9 cellular contexts compared by ENCODE assay signal in the genomic region with DNA sequence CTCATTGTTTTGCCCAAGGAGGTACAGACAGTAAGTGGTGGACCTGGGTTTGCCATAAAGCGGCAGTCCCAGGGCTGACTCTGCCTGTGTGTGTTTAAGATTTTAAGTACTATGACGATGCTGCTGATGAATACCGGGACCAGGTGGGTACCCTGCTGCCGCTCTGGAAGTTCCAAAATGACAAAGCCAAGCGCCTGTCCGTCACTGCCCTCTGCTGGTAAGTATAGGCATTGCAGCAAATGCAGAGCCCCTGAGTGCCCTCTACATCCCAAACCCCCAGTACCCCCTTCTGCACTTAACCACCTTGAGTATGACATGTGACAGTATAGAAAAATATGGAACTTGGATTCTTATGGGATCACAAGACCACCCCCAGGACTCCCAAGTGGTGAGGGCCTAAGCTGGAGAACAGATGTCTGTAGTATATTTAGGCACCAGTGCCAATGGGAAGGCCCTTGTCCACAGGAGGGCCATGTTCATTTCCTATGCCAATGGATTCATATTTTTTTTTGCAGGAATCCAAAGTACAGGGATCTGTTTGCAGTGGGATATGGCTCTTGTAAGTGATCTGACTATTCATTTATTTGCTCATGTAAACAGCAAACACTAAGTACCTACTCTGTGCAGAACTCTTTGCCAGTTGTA. TPM values are rescaled to one million over a fixed set of nuclear protein-coding genes. Genes with fewer than 3 reads are reported as not detected.
DNase-seq lines count a peak whose midpoint lies in the region; ATAC-seq and TF ChIP-seq lines count a peak whose summit lies in the region.
"Had no signal": no experiment of that assay in that cellular context is flagged by ENCODE, and none has a peak within 500 bp of the region (broad histone marks: within the 10 kb centered on the region; RNA-seq: fewer than 3 reads in every experiment).

No MANE protein-coding gene starts in this region.

- H3K18ac ChIP-seq in trophoblast cell (ENCODE audit: low read length), result no peak overlapping the region

- CTCF ChIA-PET in Panc1 (lab: Charles Lee), result interaction anchor here (0.6 to 3.0 kb wide), 6 partner anchors 10 to 97 kb away, joined by 3 to 14 read pairs (median 4); no protein-coding TSS in a partner anchor

- no peak overlapping the region for H3K4me3 ChIP-seq in Panc1 (ENCODE audit: low read depth in 2 of 2, low read length in 2 of 2)
- no peak overlapping the region for H3K4me3 ChIP-seq in fibroblast of villous mesenchyme (ENCODE audit: low read depth, low read length)
- no peak overlapping the region for H3K4me3 ChIP-seq in trophoblast cell (ENCODE audit: low read depth, low read length)
- H3K4me3 ChIP-seq in upper lobe of right lung, result no peak overlapping the region
- H3K4me3 ChIP-seq: SJSA1 had no signal

- intact Hi-C loops in Panc1 (cut with micrococcal nuclease; ENCODE audit: unreplicated experiment) (loop anchor here (1.0 to 2.0 kb wide), 2 partner anchors 63 to 96 kb away; no protein-coding TSS in a partner anchor), upper lobe of right lung (cut with DNase I) (loop anchor here (10.0 kb wide), 1 partner anchor 86 kb away; no protein-coding TSS in a partner anchor)

- no peak overlapping the region for H2AK5ac ChIP-seq in trophoblast cell (ENCODE audit: low read length)

- ATAC-seq in HG03045 (IDR thresholded peaks at IDR 0.05; ENCODE audit: unreplicated experiment) (peak; percentile 52), Panc1 (peak; percentile 80), upper lobe of right lung (peak; percentile 79), GM19324 (IDR thresholded peaks at IDR 0.05; ENCODE audit: low FRiP score, unreplicated experiment) (no peak)

- peak; percentile 99 for TF ChIP-seq CTCF in Panc1 (IDR thresholded peaks at IDR 0.05)
- TF ChIP-seq CTCF in fibroblast of villous mesenchyme (IDR thresholded peaks at IDR 0.05; ENCODE audit: insufficient read depth, low read depth, low read length), result peak; percentile 95
- TF ChIP-seq CTCF in upper lobe of right lung (IDR thresholded peaks at IDR 0.05), result peak; percentile 97

- no peak overlapping the region for H2AFZ ChIP-seq in trophoblast cell (ENCODE audit: insufficient read depth, low read length, poor library complexity)

- H2BK12ac ChIP-seq in trophoblast cell (ENCODE audit: low read length), result no peak overlapping the region

- H3K36me3 ChIP-seq in Panc1 (ENCODE audit: control insufficient read depth, insufficient read depth, low read length) (no peaks in the 10 kb centered on the region), trophoblast cell (ENCODE audit: control insufficient read depth in 1 of 2, insufficient read depth in 2 of 2, low read length in 2 of 2) (no peaks in the 10 kb centered on the region), upper lobe of right lung (no peaks in the 10 kb centered on the region)
- H3K36me3 ChIP-seq: SJSA1 had no signal

- H3K4me1 ChIP-seq in Panc1 (ENCODE audit: control insufficient read depth, insufficient read depth, low read length) (peaks cover 14% of the 10 kb centered on the region), trophoblast cell (ENCODE audit: control insufficient read depth in 1 of 2, insufficient read depth in 2 of 2, low read length in 2 of 2) (no peaks in the 10 kb centered on the region), upper lobe of right lung (peaks cover 7% of the 10 kb centered on the region)
- H3K4me1 ChIP-seq: SJSA1 had no signal

- in situ Hi-C loops in Caki2 (cut with HindIII; ENCODE audit: low pct_unique_long_range_greater_than_20kb, low sequenced_read_pairs), result no loop called here
- in situ Hi-C loops in Panc1 (cut with HindIII; ENCODE audit: low pct_unique_long_range_greater_than_20kb, low sequenced_read_pairs), result no loop called here

- BruUV-seq in Panc1 (replicated peaks; lab: Mats Ljungman, UMichigan), result no TSS peak

- H3K23ac ChIP-seq in trophoblast cell (ENCODE audit: low read length), result no peak overlapping the region

- no peaks in the 10 kb centered on the region for H3K79me2 ChIP-seq in trophoblast cell (ENCODE audit: control insufficient read depth, insufficient read depth, low read length, poor library complexity)

- H4K91ac ChIP-seq in trophoblast cell (ENCODE audit: low read depth, low read length), result no peak overlapping the region

- no peak overlapping the region for H3K14ac ChIP-seq in trophoblast cell (ENCODE audit: low read length)

- H3K27me3 ChIP-seq in Panc1 (ENCODE audit: control insufficient read depth, insufficient read depth, low read length) (no peaks in the 10 kb centered on the region), trophoblast cell (ENCODE audit: insufficient read depth, low read length) (no peaks in the 10 kb centered on the region), upper lobe of right lung (no peaks in the 10 kb centered on the region)
- H3K27me3 ChIP-seq: SJSA1 had no signal

- H3K4me2 ChIP-seq in trophoblast cell (ENCODE audit: low read length), result no peak overlapping the region

- POLR2A ChIA-PET in Panc1 (lab: Charles Lee), result no interaction called here

- DNase-seq in Caki2 (ENCODE audit: low read depth) (peak; percentile 18), Panc1 (ENCODE audit: low read depth, low spot score) (peak; percentile 62), activated T-helper 1 cell treated with Interleukin-2 at 50 U/mL for 16 hours (ENCODE audit: low read depth) (peak; percentile 45), fibroblast of villous mesenchyme (ENCODE audit: low read depth) (peak; percentile 31), trophoblast cell (peak; percentile 61 to 78), upper lobe of right lung (no peak)

- H4K8ac ChIP-seq in trophoblast cell (ENCODE audit: low read depth, low read length), result no peak overlapping the region

- no CpG with 5 or more reads among the region's 6 CpGs for WGBS in trophoblast cell (ENCODE audit: extremely low coverage, insufficient coverage, insufficient read length)

- H3K9ac ChIP-seq in trophoblast cell (ENCODE audit: low read length), result no peak overlapping the region

- no peak overlapping the region for H4K12ac ChIP-seq in trophoblast cell (ENCODE audit: low read depth, low read length)

- no peaks in the 10 kb centered on the region for H3K9me3 ChIP-seq in Panc1 (ENCODE audit: control insufficient read depth, insufficient read depth, low read depth, low read length)
- H3K9me3 ChIP-seq in trophoblast cell (ENCODE audit: insufficient read depth, low read depth, low read length), result peaks cover 3% of the 10 kb centered on the region
- no peaks in the 10 kb centered on the region for H3K9me3 ChIP-seq in upper lobe of right lung
- H3K9me3 ChIP-seq: SJSA1 had no signal

- no peaks in the 10 kb centered on the region for H3K79me1 ChIP-seq in trophoblast cell (ENCODE audit: low read length)

- H2BK5ac ChIP-seq in trophoblast cell (ENCODE audit: low read depth, low read length, poor library complexity), result no peak overlapping the region

- no peak overlapping the region for H2BK120ac ChIP-seq in trophoblast cell (ENCODE audit: insufficient read depth, low read length, poor library complexity)

- no peak overlapping the region for H3K4ac ChIP-seq in trophoblast cell (ENCODE audit: low read depth, low read length)

- H3K27ac ChIP-seq in Panc1 (ENCODE audit: low read length), result no peak overlapping the region
- H3K27ac ChIP-seq in trophoblast cell (ENCODE audit: low read depth, low read length), result no peak overlapping the region
- no peak overlapping the region for H3K27ac ChIP-seq in upper lobe of right lung
- H3K27ac ChIP-seq: SJSA1 had no signal

RNA-seq across cellular contexts. Expression of gene ENHO, which starts 22.0 kb away (rescaled TPM):
- 4.0 TPM in 1 of 2 replicates, not detected in the other for total RNA-seq in Caki2 (2014; rRNA removed; shearing (Covaris generic); ENCODE audit: low replicate concordance)
- total RNA-seq in Panc1 (2021; ENCODE audit: unreplicated experiment) (7.2 TPM), fibroblast of villous mesenchyme (not detected in 2 replicates), upper lobe of right lung (0.61 TPM)
- polyA plus RNA-seq in Panc1 (2012; ENCODE audit: insufficient read length), result 9.5 TPM
- 0.54 and 0.55 TPM in 2 replicates for polyA plus RNA-seq in trophoblast cell (2013)
- total RNA-seq: SJSA1 had no signal

RNA-seq across cellular contexts. Expression of gene DNAI1, which starts 42.1 kb away (rescaled TPM):
- total RNA-seq in Caki2 (2014; rRNA removed; shearing (Covaris generic); ENCODE audit: low replicate concordance), result not detected in 2 replicates
- total RNA-seq in Panc1 (2021; ENCODE audit: unreplicated experiment), result 2.2 TPM
- polyA plus RNA-seq in Panc1 (2012; ENCODE audit: insufficient read length), result 1.3 TPM
- total RNA-seq in fibroblast of villous mesenchyme, result under 0.01 TPM in 1 of 2 replicates, not detected in the other
- 0.47 and 0.89 TPM in 2 replicates for polyA plus RNA-seq in trophoblast cell (2013)
- not detected for total RNA-seq in upper lobe of right lung
- total RNA-seq: SJSA1 had no signal

RNA-seq across cellular contexts. Expression of gene FAM219A, which starts 42.4 kb away (rescaled TPM):
- total RNA-seq in Caki2 (2014; rRNA removed; shearing (Covaris generic); ENCODE audit: low replicate concordance), result 5.4 and 13.1 TPM in 2 replicates
- 38.6 TPM for total RNA-seq in Panc1 (2021; ENCODE audit: unreplicated experiment)
- 26.2 TPM for polyA plus RNA-seq in Panc1 (2012; ENCODE audit: insufficient read length)
- total RNA-seq in fibroblast of villous mesenchyme, result 9.3 and 9.9 TPM in 2 replicates
- 30.7 and 31.8 TPM in 2 replicates for polyA plus RNA-seq in trophoblast cell (2013)
- total RNA-seq in upper lobe of right lung, result 28.8 TPM
